Comparison of ENCODE assay signal across 1 cellular context in the genomic region with DNA sequence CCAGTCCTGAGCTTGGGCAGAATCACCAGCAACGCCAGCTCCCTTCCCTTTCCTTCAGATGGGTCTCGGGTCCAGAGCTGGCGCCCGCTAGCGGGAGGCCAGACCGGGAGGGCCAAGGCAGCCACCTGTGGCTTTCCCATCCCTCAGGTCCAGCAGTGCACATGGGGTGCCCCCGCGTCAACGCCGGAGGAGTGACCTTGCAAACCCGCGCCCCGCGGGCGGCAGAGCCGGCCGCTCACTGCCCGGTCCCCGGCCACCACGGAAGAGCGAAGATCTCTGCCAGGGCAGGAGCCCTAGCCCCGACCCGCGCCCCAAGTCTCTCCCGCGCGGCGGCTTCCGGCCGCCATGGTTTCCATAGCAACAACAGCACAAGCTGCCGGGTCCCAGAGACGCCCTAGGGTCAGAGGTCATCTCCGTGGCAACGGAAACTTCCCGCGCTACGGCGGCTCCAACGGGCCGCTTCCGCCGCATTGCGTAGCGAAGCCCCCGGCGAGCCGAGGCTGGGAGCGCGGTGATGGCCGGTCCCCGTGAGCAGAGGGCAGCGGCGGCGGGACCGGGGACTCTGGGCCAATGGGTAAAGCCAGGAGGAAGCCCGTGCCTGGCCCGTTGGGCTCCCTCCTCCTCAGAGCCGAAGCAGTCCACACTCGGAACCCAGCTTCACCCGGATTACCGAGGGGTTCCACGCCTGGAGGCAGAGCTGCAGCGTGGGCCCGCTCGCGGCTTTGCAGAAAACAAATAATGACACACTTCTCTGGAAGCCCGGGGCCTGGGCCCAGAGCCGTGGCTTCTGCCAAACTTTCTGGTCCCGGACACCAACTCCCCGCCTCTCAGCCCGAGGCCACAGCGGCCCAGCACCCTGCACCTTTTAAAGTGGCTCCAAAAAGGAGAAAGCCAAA.
TF ChIP-seq lines count a peak whose summit lies in the region.

No MANE protein-coding gene starts in this region.

TF ChIP-seq in K562, 482 proteins besides CTCF, POLR2A, EP300 and RAD21 (continued from another document and continues in another):
- TF ChIP-seq, protein P1, sequence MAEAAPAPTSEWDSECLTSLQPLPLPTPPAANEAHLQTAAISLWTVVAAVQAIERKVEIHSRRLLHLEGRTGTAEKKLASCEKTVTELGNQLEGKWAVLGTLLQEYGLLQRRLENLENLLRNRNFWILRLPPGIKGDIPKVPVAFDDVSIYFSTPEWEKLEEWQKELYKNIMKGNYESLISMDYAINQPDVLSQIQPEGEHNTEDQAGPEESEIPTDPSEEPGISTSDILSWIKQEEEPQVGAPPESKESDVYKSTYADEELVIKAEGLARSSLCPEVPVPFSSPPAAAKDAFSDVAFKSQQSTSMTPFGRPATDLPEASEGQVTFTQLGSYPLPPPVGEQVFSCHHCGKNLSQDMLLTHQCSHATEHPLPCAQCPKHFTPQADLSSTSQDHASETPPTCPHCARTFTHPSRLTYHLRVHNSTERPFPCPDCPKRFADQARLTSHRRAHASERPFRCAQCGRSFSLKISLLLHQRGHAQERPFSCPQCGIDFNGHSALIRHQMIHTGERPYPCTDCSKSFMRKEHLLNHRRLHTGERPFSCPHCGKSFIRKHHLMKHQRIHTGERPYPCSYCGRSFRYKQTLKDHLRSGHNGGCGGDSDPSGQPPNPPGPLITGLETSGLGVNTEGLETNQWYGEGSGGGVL (CRISPR knock-in tag; IDR thresholded peaks at IDR 0.05): no peak
- TF ChIP-seq CBFB (CRISPR knock-in tag; IDR thresholded peaks at IDR 0.05) (no peak), ARHGAP35 (IDR thresholded peaks at IDR 0.05; ENCODE audit: partially characterized antibody) (no peak), SP1 (CRISPR knock-in tag; IDR thresholded peaks at IDR 0.05) (no peak), CBX2 (IDR thresholded peaks at IDR 0.05; ENCODE audit: insufficient read depth, low read length, poor library complexity, severe bottlenecking) (no peak), MAZ (CRISPR knock-in tag; conservative IDR thresholded peaks at IDR 0.05 in 1 of 2, IDR thresholded peaks at IDR 0.05 in 1 of 2) (peak in 1 of 2 experiments; percentile 54; a peak in 1 of 4 replicates), DMBX1 (CRISPR knock-in tag; IDR thresholded peaks at IDR 0.05; ENCODE audit: borderline replicate concordance) (no peak), SRF (CRISPR knock-in tag; IDR thresholded peaks at IDR 0.05) (no peak), ZNF224 (CRISPR knock-in tag; IDR thresholded peaks at IDR 0.05) (no peak), ETV1 (tag; conservative IDR thresholded peaks at IDR 0.05; ENCODE audit: low read depth) (peak; percentile 65), MAFF (IDR thresholded peaks at IDR 0.05; ENCODE audit: low read length) (no peak), E2F5 (CRISPR knock-in tag; IDR thresholded peaks at IDR 0.05) (no peak), ZBTB7A (IDR thresholded peaks at IDR 0.05; ENCODE audit: borderline replicate concordance, control insufficient read depth, low read depth, low read length) (peak; percentile 23; the same call in 1 of the 2 replicates), RHOXF2B (CRISPR knock-in tag; conservative IDR thresholded peaks at IDR 0.05) (no peak), HNRNPL (IDR thresholded peaks at IDR 0.05; ENCODE audit: low read depth, low read length) (no peak), ZBED1 (IDR thresholded peaks at IDR 0.05) (no peak), NR2C1 (IDR thresholded peaks at IDR 0.05) (peak; percentile 94), NR2C1 (tag; IDR thresholded peaks at IDR 0.05) (peak; percentile 96), PTTG1 (tag; IDR thresholded peaks at IDR 0.05; ENCODE audit: low read depth) (no peak), BMI1 (IDR thresholded peaks at IDR 0.05; ENCODE audit: low read length) (peak; percentile 75), FOXJ2 (tag; IDR thresholded peaks at IDR 0.05) (no peak), NFE2 (IDR thresholded peaks at IDR 0.05; ENCODE audit: low read depth) (no peak), ZNF695 (CRISPR knock-in tag; IDR thresholded peaks at IDR 0.05) (no peak), RB1 (IDR thresholded peaks at IDR 0.05; ENCODE audit: low read depth) (peak; percentile 60; the same call in 1 of the 2 replicates), DACH1 (IDR thresholded peaks at IDR 0.05; ENCODE audit: partially characterized antibody) (no peak), HNRNPLL (IDR thresholded peaks at IDR 0.05; ENCODE audit: low read depth, low read length, poor library complexity, severe bottlenecking) (peak; percentile 27), CTBP1 (IDR thresholded peaks at IDR 0.05; ENCODE audit: borderline replicate concordance) (peak; percentile 89), NCOA4 (IDR thresholded peaks at IDR 0.05; ENCODE audit: partially characterized antibody) (no peak), MGA (IDR thresholded peaks at IDR 0.05) (peak; percentile 84), SMARCC2 (IDR thresholded peaks at IDR 0.05; ENCODE audit: low read depth) (no peak), ZEB2 (IDR thresholded peaks at IDR 0.05) (peak; percentile 75), RBM22 (IDR thresholded peaks at IDR 0.05; ENCODE audit: low read depth, low read length, poor library complexity, severe bottlenecking) (peak; percentile 64), E2F3 (CRISPR knock-in tag; IDR thresholded peaks at IDR 0.05) (peak; percentile 95), MTA3 (IDR thresholded peaks at IDR 0.05; ENCODE audit: borderline replicate concordance) (peak; percentile 80), CCAR2 (IDR thresholded peaks at IDR 0.05; ENCODE audit: low read depth, low read length) (no peak)
- TF ChIP-seq, protein P2, sequence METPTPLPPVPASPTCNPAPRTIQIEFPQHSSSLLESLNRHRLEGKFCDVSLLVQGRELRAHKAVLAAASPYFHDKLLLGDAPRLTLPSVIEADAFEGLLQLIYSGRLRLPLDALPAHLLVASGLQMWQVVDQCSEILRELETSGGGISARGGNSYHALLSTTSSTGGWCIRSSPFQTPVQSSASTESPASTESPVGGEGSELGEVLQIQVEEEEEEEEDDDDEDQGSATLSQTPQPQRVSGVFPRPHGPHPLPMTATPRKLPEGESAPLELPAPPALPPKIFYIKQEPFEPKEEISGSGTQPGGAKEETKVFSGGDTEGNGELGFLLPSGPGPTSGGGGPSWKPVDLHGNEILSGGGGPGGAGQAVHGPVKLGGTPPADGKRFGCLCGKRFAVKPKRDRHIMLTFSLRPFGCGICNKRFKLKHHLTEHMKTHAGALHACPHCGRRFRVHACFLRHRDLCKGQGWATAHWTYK (CRISPR knock-in tag; IDR thresholded peaks at IDR 0.05): no peak
- TF ChIP-seq, protein P3, sequence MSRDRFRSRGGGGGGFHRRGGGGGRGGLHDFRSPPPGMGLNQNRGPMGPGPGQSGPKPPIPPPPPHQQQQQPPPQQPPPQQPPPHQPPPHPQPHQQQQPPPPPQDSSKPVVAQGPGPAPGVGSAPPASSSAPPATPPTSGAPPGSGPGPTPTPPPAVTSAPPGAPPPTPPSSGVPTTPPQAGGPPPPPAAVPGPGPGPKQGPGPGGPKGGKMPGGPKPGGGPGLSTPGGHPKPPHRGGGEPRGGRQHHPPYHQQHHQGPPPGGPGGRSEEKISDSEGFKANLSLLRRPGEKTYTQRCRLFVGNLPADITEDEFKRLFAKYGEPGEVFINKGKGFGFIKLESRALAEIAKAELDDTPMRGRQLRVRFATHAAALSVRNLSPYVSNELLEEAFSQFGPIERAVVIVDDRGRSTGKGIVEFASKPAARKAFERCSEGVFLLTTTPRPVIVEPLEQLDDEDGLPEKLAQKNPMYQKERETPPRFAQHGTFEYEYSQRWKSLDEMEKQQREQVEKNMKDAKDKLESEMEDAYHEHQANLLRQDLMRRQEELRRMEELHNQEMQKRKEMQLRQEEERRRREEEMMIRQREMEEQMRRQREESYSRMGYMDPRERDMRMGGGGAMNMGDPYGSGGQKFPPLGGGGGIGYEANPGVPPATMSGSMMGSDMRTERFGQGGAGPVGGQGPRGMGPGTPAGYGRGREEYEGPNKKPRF (IDR thresholded peaks at IDR 0.05; ENCODE audit: low read depth, low read length): no peak
- TF ChIP-seq, protein P4, sequence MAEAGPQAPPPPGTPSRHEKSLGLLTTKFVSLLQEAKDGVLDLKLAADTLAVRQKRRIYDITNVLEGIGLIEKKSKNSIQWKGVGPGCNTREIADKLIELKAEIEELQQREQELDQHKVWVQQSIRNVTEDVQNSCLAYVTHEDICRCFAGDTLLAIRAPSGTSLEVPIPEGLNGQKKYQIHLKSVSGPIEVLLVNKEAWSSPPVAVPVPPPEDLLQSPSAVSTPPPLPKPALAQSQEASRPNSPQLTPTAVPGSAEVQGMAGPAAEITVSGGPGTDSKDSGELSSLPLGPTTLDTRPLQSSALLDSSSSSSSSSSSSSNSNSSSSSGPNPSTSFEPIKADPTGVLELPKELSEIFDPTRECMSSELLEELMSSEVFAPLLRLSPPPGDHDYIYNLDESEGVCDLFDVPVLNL (CRISPR knock-in tag; IDR thresholded peaks at IDR 0.05; ENCODE audit: low read depth): no peak
